Comparison of ENCODE assay signal across 26 cellular contexts in the genomic region with DNA sequence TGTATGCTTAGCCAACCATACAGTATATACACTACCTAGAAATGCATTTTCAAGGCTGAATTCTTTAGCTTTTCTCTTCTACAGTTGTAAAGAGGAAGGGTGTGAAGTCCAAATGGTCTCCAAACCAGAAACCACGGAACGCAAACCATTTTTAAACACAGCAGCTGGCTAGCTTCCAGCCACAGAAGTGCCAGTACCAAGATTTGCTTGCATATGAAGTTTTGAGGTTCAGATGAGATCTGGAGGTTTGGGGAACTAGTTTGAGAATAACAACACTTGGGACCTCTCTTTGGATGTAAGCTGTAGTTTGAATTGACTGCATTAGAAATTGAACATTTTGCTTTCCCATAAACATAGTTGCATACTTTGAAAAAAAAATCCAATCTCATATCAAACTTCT.
DNase-seq lines count a peak whose midpoint lies in the region; ATAC-seq and TF ChIP-seq lines count a peak whose summit lies in the region.
"Had no signal": no experiment of that assay in that cellular context is flagged by ENCODE, and none has a peak within 500 bp of the region (broad histone marks: within the 10 kb centered on the region; RNA-seq: fewer than 3 reads in every experiment).

No MANE protein-coding gene starts in this region.

- H3K79me2 ChIP-seq in Loucy (ENCODE audit: insufficient read depth, low read length), result no peaks in the 10 kb centered on the region

- no peaks in the 10 kb centered on the region for H3K4me1 Mint-ChIP-seq in activated CD4-positive, alpha-beta T cell treated with anti-CD3 and anti-CD28 coated beads for 36 hours
- H3K4me1 Mint-ChIP-seq: GM23338, H9 had no signal

- no peak overlapping the region for H3K27ac Mint-ChIP-seq in activated CD4-positive, alpha-beta T cell treated with anti-CD3 and anti-CD28 coated beads for 36 hours
- H3K27ac Mint-ChIP-seq: CD4-positive, alpha-beta T cell; GM23338; H9 had no signal

- no peaks in the 10 kb centered on the region for H3K27me3 Mint-ChIP-seq in activated CD4-positive, alpha-beta T cell treated with anti-CD3 and anti-CD28 coated beads for 36 hours
- H3K27me3 Mint-ChIP-seq: CD4-positive, alpha-beta T cell had no signal

- H3K36me3 Mint-ChIP-seq in activated CD4-positive, alpha-beta T cell treated with anti-CD3 and anti-CD28 coated beads for 36 hours (ENCODE audit: low read depth), result no peaks in the 10 kb centered on the region

- no peak for ATAC-seq in activated CD4-positive, alpha-beta T cell treated with anti-CD3 and anti-CD28 coated beads for 36 hours
- ATAC-seq: GM12878, GM23338, HepG2 had no signal

- no peaks in the 10 kb centered on the region for H4K20me1 ChIP-seq in Loucy (ENCODE audit: insufficient read depth, low read length, poor library complexity, severe bottlenecking)
- H4K20me1 ChIP-seq: BLaER1 had no signal

- H3K9ac ChIP-seq in Loucy (ENCODE audit: low read depth, low read length, poor library complexity, severe bottlenecking), result no peak overlapping the region
- H3K9ac ChIP-seq: BLaER1 had no signal

- TF ChIP-seq CTCF in Loucy (conservative IDR thresholded peaks at IDR 0.05; ENCODE audit: low read length), result no peak

- H3K9me3 ChIP-seq in Loucy (ENCODE audit: insufficient read depth, low read depth, low read length), result no peaks in the 10 kb centered on the region
- H3K9me3 ChIP-seq: BLaER1 had no signal

- H3K27me3 ChIP-seq in Loucy (ENCODE audit: insufficient read depth, low read length, poor library complexity, severe bottlenecking), result no peaks in the 10 kb centered on the region
- H3K27me3 ChIP-seq: BLaER1 had no signal

- intact Hi-C loops in activated CD4-positive, alpha-beta T cell treated with anti-CD3 and anti-CD28 coated beads for 36 hours (cut with DNase I, micrococcal nuclease), result no loop called here

- POLR2A ChIA-PET in activated CD4-positive, alpha-beta T cell treated with anti-CD3 and anti-CD28 coated beads for 36 hours (lab: Charles Lee), result no interaction called here

- no peak overlapping the region for H3K4me3 Mint-ChIP-seq in activated CD4-positive, alpha-beta T cell treated with anti-CD3 and anti-CD28 coated beads for 36 hours
- H3K4me3 Mint-ChIP-seq: CD4-positive, alpha-beta T cell; GM23338; H9 had no signal

- H2AFZ ChIP-seq in Loucy (ENCODE audit: low read length), result no peak overlapping the region
- H2AFZ ChIP-seq: GM23338 had no signal

- H3K4me1 ChIP-seq in Loucy (ENCODE audit: insufficient read depth, low read length, poor library complexity, severe bottlenecking), result peaks cover 18% of the 10 kb centered on the region

- H3F3A ChIP-seq in Loucy (ENCODE audit: low read depth), result no peaks in the 10 kb centered on the region

- H3K4me3 ChIP-seq in Loucy (ENCODE audit: low read length, poor library complexity, severe bottlenecking), result no peak overlapping the region
- H3K4me3 ChIP-seq: BLaER1, GM12878, GM23338 had no signal

- CTCF ChIA-PET in activated CD4-positive, alpha-beta T cell treated with anti-CD3 and anti-CD28 coated beads for 36 hours (lab: Charles Lee), result no interaction called here

- no peaks in the 10 kb centered on the region for H3K36me3 ChIP-seq in Loucy (ENCODE audit: insufficient read depth, low read length)
- H3K36me3 ChIP-seq: BLaER1 had no signal

- no peaks in the 10 kb centered on the region for H3K9me2 ChIP-seq in Loucy (replicated peaks; ENCODE audit: low read depth, low read length)

- peaks cover 1% of the 10 kb centered on the region for H3K9me3 Mint-ChIP-seq in activated CD4-positive, alpha-beta T cell treated with anti-CD3 and anti-CD28 coated beads for 36 hours (ENCODE audit: low read depth)
- H3K9me3 Mint-ChIP-seq: CD4-positive, alpha-beta T cell had no signal

- DNase-seq in CMK (ENCODE audit: low read depth), result peak; percentile 12
- peak; percentile 10 for DNase-seq in RPMI8226
- peak; percentile 21 for DNase-seq in medulla oblongata (ENCODE audit: extremely low spot score)
- no peak for DNase-seq in cerebellum (ENCODE audit: low spot score)
- no peak for DNase-seq in middle frontal gyrus (ENCODE audit: extremely low spot score, low spot score)
- no peak for DNase-seq in KG1 (lab: John Stamatoyannopoulos, UW)
- DNase-seq in activated CD4-positive, alpha-beta T cell treated with anti-CD3 and anti-CD28 coated beads for 36 hours, result no peak
- DNase-seq: CD4-positive, alpha-beta T cell; COR-L47; DMS53; EL; GDM1; H9; NCI-H1105; NCI-H146; NCI-H1930; NCI-H2107; NCI-H526; NCI-H82; NK-92 treated with Interleukin-12 subunit alpha and Interleukin-12 subunit beta, amount 100 ng/mL, for 24 hours; SHP77 treated with DMSO at 0.1 percent for 48 hours had no signal

- H3K4me2 ChIP-seq in Loucy (ENCODE audit: low read depth, low read length, poor library complexity, severe bottlenecking), result peak overlapping the region; percentile 38
- H3K4me2 ChIP-seq: BLaER1, GM23338 had no signal

Comparison
In these comparisons a context has a peak if more than half of its experiments do, and no peak if none do; other contexts are left out.
1. DNase-seq: peak in CMK (single experiment), RPMI8226 (single experiment) and medulla oblongata (single experiment); none in cerebellum (single experiment), middle frontal gyrus (single experiment), KG1 (single experiment) and activated CD4-positive, alpha-beta T cell treated with anti-CD3 and anti-CD28 coated beads for 36 hours (single experiment).